ENCODE assay signal across 2 cellular contexts in genomic region chr11:34146411-34146810, GRCh38.
TF ChIP-seq lines count a peak whose summit lies in the region.

No MANE protein-coding gene starts in this region.

TF ChIP-seq in IMR-90, 13 proteins besides CTCF, POLR2A, EP300 and RAD21:
- no peak for TF ChIP-seq RFX5 (IDR thresholded peaks at IDR 0.05; ENCODE audit: low read depth, low read length)
- no peak for TF ChIP-seq MXI1 (IDR thresholded peaks at IDR 0.05; ENCODE audit: borderline replicate concordance, low read depth, low read length)
- TF ChIP-seq CEBPB (IDR thresholded peaks at IDR 0.05; ENCODE audit: low read depth, low read length) = no peak
- no peak for TF ChIP-seq FOS (IDR thresholded peaks at IDR 0.05; ENCODE audit: low read depth, low read length)
- TF ChIP-seq BHLHE40 (IDR thresholded peaks at IDR 0.05; ENCODE audit: low read depth, low read length) = no peak

TF ChIP-seq in GM12878, 131 proteins besides CTCF, POLR2A, EP300 and RAD21:
- TF ChIP-seq CEBPB (IDR thresholded peaks at IDR 0.05; ENCODE audit: borderline replicate concordance in 1 of 2, low read depth in 2 of 2, low read length in 2 of 2) = no peak
- TF ChIP-seq CHD2 (IDR thresholded peaks at IDR 0.05; ENCODE audit: borderline replicate concordance, low read depth, low read length) = no peak
- TF ChIP-seq ZNF687 (IDR thresholded peaks at IDR 0.05) = 0 out of 2 replicates have a peak, but pooled peaks have one; percentile 4
- no peak for TF ChIP-seq NR2C1 (IDR thresholded peaks at IDR 0.05)
- TF ChIP-seq MXI1 (IDR thresholded peaks at IDR 0.05; ENCODE audit: low read depth, low read length) = 0 out of 2 replicates have a peak, but pooled peaks have one; percentile 9
